Comparison of ENCODE assay signal across 1 cellular context in the genomic region with DNA sequence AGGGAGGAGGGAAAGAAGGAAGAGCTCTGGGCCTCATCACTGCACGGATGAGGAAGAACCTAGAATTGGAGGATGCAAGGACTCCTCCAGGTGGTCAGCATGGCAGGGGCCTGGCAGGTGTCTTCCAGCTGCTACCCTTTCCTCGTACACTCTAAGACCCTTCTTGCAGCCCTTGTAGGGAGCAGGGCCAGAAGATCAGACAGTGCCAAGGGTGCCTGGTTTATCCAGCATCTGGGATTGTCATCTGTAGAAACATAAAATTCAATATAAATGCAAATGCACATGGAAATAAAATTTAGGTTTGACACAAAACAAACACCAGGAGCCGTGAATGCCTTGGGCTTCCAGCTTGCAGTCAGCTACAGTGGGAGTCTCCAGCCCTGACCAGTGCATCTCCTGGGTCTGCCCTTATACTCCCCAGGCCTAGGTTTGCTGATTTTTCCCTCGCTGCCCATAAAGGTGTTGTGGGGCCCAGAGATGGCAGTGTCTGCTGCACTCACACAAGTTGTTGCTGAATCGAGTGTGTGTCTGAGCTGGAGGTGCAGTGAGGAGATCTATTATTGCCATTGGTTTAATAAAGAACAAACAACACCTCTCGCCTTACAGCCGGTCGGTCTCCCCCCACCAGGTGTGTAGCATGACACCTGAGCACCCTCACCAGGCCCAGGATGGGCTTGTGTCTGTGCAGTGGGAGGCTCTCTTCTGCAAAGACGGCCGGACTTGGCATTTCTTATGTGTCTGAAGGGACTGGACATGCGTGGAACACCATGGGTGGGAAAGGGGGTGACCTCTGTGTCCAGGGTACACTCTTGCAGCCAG.
TF ChIP-seq lines count a peak whose summit lies in the region.

No MANE protein-coding gene starts in this region.

TF ChIP-seq in H1, 55 proteins besides CTCF, POLR2A, EP300 and RAD21:
- TF ChIP-seq HDAC6 (IDR thresholded peaks at IDR 0.05; ENCODE audit: low read depth, low read length), result no peak
- TF ChIP-seq USF2 (IDR thresholded peaks at IDR 0.05; ENCODE audit: low read length), result no peak
- TF ChIP-seq SP1 (IDR thresholded peaks at IDR 0.05; ENCODE audit: low read depth, low read length), result no peak
- no peak for TF ChIP-seq CREB1 (IDR thresholded peaks at IDR 0.05)
- TF ChIP-seq RNF2 (IDR thresholded peaks at IDR 0.05; ENCODE audit: borderline replicate concordance, low read depth, low read length, missing control alignments, poor library complexity, severe bottlenecking), result no peak
- TF ChIP-seq ZNF274 (IDR thresholded peaks at IDR 0.05; ENCODE audit: borderline replicate concordance, extremely low read depth, low read length), result no peak
- TF ChIP-seq NANOG (IDR thresholded peaks at IDR 0.05; ENCODE audit: insufficient read depth, low read depth, low read length, poor library complexity, severe bottlenecking), result no peak
- no peak for TF ChIP-seq BACH1 (IDR thresholded peaks at IDR 0.05; ENCODE audit: low read length)
- no peak for TF ChIP-seq TEAD4 (IDR thresholded peaks at IDR 0.05; ENCODE audit: low read depth, low read length)
- no peak for TF ChIP-seq SIRT6 (IDR thresholded peaks at IDR 0.05; ENCODE audit: low read length)
- TF ChIP-seq RFX5 (IDR thresholded peaks at IDR 0.05; ENCODE audit: borderline replicate concordance, low read depth, low read length), result no peak
